Comparison of ENCODE assay signal across 13 cellular contexts in genomic region chr10:79007843-79008319, GRCh38.
A peak's percentile ranks its signal among the peaks of the same experiment; 100 is the strongest.
DNase-seq lines count a peak whose midpoint lies in the region; ATAC-seq, FAIRE-seq and TF ChIP-seq lines count a peak whose summit lies in the region.
"Had no signal": no experiment of that assay in that cellular context is flagged by ENCODE, and none has a peak within 500 bp of the region (broad histone marks: within the 10 kb centered on the region; RNA-seq: fewer than 3 reads in every experiment).

No MANE protein-coding gene starts in this region.

- H3K4me2 ChIP-seq in Loucy (ENCODE audit: low read depth, low read length, poor library complexity, severe bottlenecking) (no peak overlapping the region), HepG2 (ENCODE audit: low read depth, low read length) (no peak overlapping the region)

- no peaks in the 10 kb centered on the region for H3F3A ChIP-seq in Loucy (ENCODE audit: low read depth)

- H3K9me3 ChIP-seq in Loucy (ENCODE audit: insufficient read depth, low read depth, low read length) (no peaks in the 10 kb centered on the region), HepG2 (ENCODE audit: low read length) (no peaks in the 10 kb centered on the region)

- H3K27me3 ChIP-seq in Loucy (ENCODE audit: insufficient read depth, low read length, poor library complexity, severe bottlenecking) (no peaks in the 10 kb centered on the region), bronchial epithelial cell (ENCODE audit: control insufficient read depth, insufficient read depth, low read length) (peaks cover 14% of the 10 kb centered on the region), HepG2 (ENCODE audit: control insufficient read depth in 1 of 2, insufficient read depth in 2 of 2, low read length in 2 of 2) (peaks cover 2 to 42% of the 10 kb centered on the region in 2 experiments)

- no peaks in the 10 kb centered on the region for H4K20me1 ChIP-seq in Loucy (ENCODE audit: insufficient read depth, low read length, poor library complexity, severe bottlenecking)
- no peaks in the 10 kb centered on the region for H4K20me1 ChIP-seq in HepG2 (ENCODE audit: insufficient read depth, low read length)

- H3K79me2 ChIP-seq in Loucy (ENCODE audit: insufficient read depth, low read length) (no peaks in the 10 kb centered on the region), HepG2 (ENCODE audit: insufficient read depth, low read length) (no peaks in the 10 kb centered on the region)

- 61% methylated on average over 3 of the region's 3 CpGs for WGBS in HepG2 (ENCODE audit: low lambda C conversion rate)

- no peak overlapping the region for H3K27ac ChIP-seq in HepG2 (ENCODE audit: extremely low read length, insufficient read depth, low read length)

- FAIRE-seq in bronchial epithelial cell (lab: Jason Lieb, UNC) = peak; percentile 80
- no peak for FAIRE-seq in HepG2 (lab: Jason Lieb, UNC)

- no peaks in the 10 kb centered on the region for H3K9me2 ChIP-seq in Loucy (replicated peaks; ENCODE audit: low read depth, low read length)

- TF ChIP-seq RAD21 in HepG2 (CRISPR knock-in tag; IDR thresholded peaks at IDR 0.05) = no peak

- DNase-seq in AG10803 (ENCODE audit: low read depth) = peak; percentile 63
- DNase-seq in bronchial epithelial cell (ENCODE audit: low read depth) = peak; percentile 10
- DNase-seq in HepG2 (ENCODE audit: low spot score) = no peak
- DNase-seq in activated CD8-positive, alpha-beta memory T cell treated with anti-CD3 and anti-CD28 coated beads for 24 hours = no peak
- DNase-seq: activated B cell treated with CpG ODN at 0.5 μM for 24 hours; activated CD8-positive, alpha-beta memory T cell treated with anti-CD3 and anti-CD28 coated beads, Interleukin-2, amount 50 U/mL, for 4 hours; cortex of kidney; nucleus accumbens; stimulated activated CD4-positive, alpha-beta T cell treated with anti-CD3 and anti-CD28 coated beads, Interleukin-15, amount 100 ng/mL, for 24 hours had no signal

- BruUV-seq in HepG2 (replicated peaks; lab: Mats Ljungman, UMichigan) = no TSS peak

- no peaks in the 10 kb centered on the region for H3K36me3 ChIP-seq in Loucy (ENCODE audit: insufficient read depth, low read length)
- H3K36me3 ChIP-seq in bronchial epithelial cell (ENCODE audit: control insufficient read depth, insufficient read depth, low read length) = no peaks in the 10 kb centered on the region
- H3K36me3 ChIP-seq in HepG2 (replicated peaks in 1 of 2; ENCODE audit: control insufficient read depth in 1 of 2, insufficient read depth in 2 of 2, low read length in 2 of 2) = no peaks in the 10 kb centered on the region

- ATAC-seq in HepG2 (no peak), GM21390 (IDR thresholded peaks at IDR 0.05; ENCODE audit: unreplicated experiment) (no peak), GM21367 (IDR thresholded peaks at IDR 0.05; ENCODE audit: unreplicated experiment) (no peak), GM21717 (IDR thresholded peaks at IDR 0.05; ENCODE audit: unreplicated experiment) (no peak)

- intact Hi-C loops in HepG2 (cut with micrococcal nuclease; ENCODE audit: unreplicated experiment) = loop anchor here (1.0 kb wide), 1 partner anchor 19 kb away; no protein-coding TSS in a partner anchor

- POLR2A ChIA-PET in HepG2 (lab: Yijun Ruan, JAX) = no interaction called here

- no peak for TF ChIP-seq POLR2A in HepG2 (IDR thresholded peaks at IDR 0.05; ENCODE audit: insufficient read depth in 1 of 2, low read depth in 2 of 2, low read length in 2 of 2)

- no peak overlapping the region for H3K9ac ChIP-seq in Loucy (ENCODE audit: low read depth, low read length, poor library complexity, severe bottlenecking)
- no peak overlapping the region for H3K9ac ChIP-seq in HepG2 (ENCODE audit: insufficient read depth, low read depth, low read length)

- TF ChIP-seq EP300 in HepG2 (IDR thresholded peaks at IDR 0.05; ENCODE audit: low read depth in 2 of 2, low read length in 2 of 2) (no peak), HepG2 (CRISPR knock-in tag; IDR thresholded peaks at IDR 0.05; ENCODE audit: borderline replicate concordance) (no peak)

- CTCF ChIA-PET in HepG2 (lab: Yijun Ruan, JAX; ENCODE audit: low intra/inter-chr PET ratio, low total read pairs) = no interaction called here

- H3K4me3 ChIP-seq in AG10803 (ENCODE audit: low read length) (no peak overlapping the region), Loucy (ENCODE audit: low read length, poor library complexity, severe bottlenecking) (no peak overlapping the region), bronchial epithelial cell (ENCODE audit: low read depth, low read length) (no peak overlapping the region), HepG2 (replicated peaks in 1 of 3; ENCODE audit: insufficient read depth in 1 of 3, low read depth in 2 of 3, low read length in 3 of 3) (no peak overlapping the region)

- H3K4me1 ChIP-seq in Loucy (ENCODE audit: insufficient read depth, low read length, poor library complexity, severe bottlenecking) (no peaks in the 10 kb centered on the region), HepG2 (ENCODE audit: insufficient read depth, low read length) (peaks cover 33% of the 10 kb centered on the region)

- in situ Hi-C loops in HepG2 (cut with HindIII; ENCODE audit: extremely low pct_ligation_motif_present, low pct_unique_long_range_greater_than_20kb) = no loop called here

- 0 out of 2 replicates have a peak overlapping the region, but pooled peaks have one; percentile 56 for H2AFZ ChIP-seq in Loucy (ENCODE audit: low read length)
- no peak overlapping the region for H2AFZ ChIP-seq in HepG2 (ENCODE audit: low read length)

- TF ChIP-seq CTCF in AG10803 (conservative IDR thresholded peaks at IDR 0.05; ENCODE audit: low read length) = no peak
- TF ChIP-seq CTCF in Loucy (conservative IDR thresholded peaks at IDR 0.05; ENCODE audit: low read length) = no peak
- TF ChIP-seq CTCF in bronchial epithelial cell (IDR thresholded peaks at IDR 0.05; ENCODE audit: insufficient read depth, low read length, severe bottlenecking) = no peak
- TF ChIP-seq CTCF in HepG2 (CRISPR knock-in tag; IDR thresholded peaks at IDR 0.05) = no peak

TF ChIP-seq in HepG2, 621 proteins besides CTCF, POLR2A, EP300 and RAD21:
- peak; percentile 64; the same call in 1 of the 2 replicates for TF ChIP-seq ZKSCAN1 (IDR thresholded peaks at IDR 0.05; ENCODE audit: low read length)
- TF ChIP-seq, protein P1, sequence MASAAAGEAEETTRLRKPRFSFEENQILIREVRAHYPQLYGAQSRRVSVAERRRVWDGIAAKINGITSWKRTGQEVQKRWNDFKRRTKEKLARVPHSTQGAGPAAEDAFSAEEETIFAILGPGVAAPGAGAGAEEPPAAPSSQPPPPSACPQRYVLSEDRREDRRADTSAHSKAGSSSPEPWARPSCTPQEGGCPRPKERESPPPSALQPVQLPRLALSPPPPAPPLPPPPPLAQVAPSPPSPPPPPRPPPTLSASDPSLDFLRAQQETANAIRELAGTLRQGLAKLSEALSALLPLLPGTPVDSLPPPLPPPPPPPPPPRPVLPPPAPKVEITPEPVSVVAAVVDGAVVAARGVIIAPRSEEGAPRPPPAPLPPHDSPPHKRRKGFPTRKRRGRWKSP (CRISPR knock-in tag; IDR thresholded peaks at IDR 0.05) = no peak

Comparison
In these comparisons a context has a peak if more than half of its experiments do, and no peak if none do; other contexts are left out.
1. DNase-seq: peak in AG10803 (single experiment) and bronchial epithelial cell (single experiment); none in HepG2 (single experiment) and activated CD8-positive, alpha-beta memory T cell treated with anti-CD3 and anti-CD28 coated beads for 24 hours (single experiment).